Comparison of ENCODE assay signal across 1 cellular context in genomic region chr6:21321076-21321475, GRCh38.
TF ChIP-seq lines count a peak whose summit lies in the region.

No MANE protein-coding gene starts in this region.

TF ChIP-seq in HepG2, 621 proteins besides CTCF, POLR2A, EP300 and RAD21 (continued from another document):
- no peak for TF ChIP-seq ZNF276 (CRISPR knock-in tag; IDR thresholded peaks at IDR 0.05; ENCODE audit: low read depth)
